29 cellular contexts compared by ENCODE assay signal in genomic region chr6:34106900-34107299, GRCh38. TPM values are rescaled to one million over a fixed set of nuclear protein-coding genes. Genes with fewer than 3 reads are reported as not detected.
"Had no signal": no experiment of that assay in that cellular context is flagged by ENCODE, and none has a peak within 500 bp of the region (broad histone marks: within the 10 kb centered on the region; RNA-seq: fewer than 3 reads in every experiment).

No MANE protein-coding gene starts in this region.

- H3K36me3 ChIP-seq: ovary, right lobe of liver, sigmoid colon, suprapubic skin, tibial artery, transverse colon, upper lobe of right lung, uterus had no signal

- H3K4me3 ChIP-seq: ovary, psoas muscle, right lobe of liver, sigmoid colon, suprapubic skin, testis, tibial artery, transverse colon, upper lobe of right lung, uterus had no signal

- H3K4me3 Mint-ChIP-seq: naive thymus-derived CD8-positive, alpha-beta T cell; natural killer cell treated with Interleukin-12 subunit alpha and Interleukin-12 subunit beta and Interleukin-15 and Interleukin-18, amount 100 ng/mL, for 72 hours; nephron progenitor cell; neural crest cell; stimulated activated memory B cell treated with anti-CD40 and anti-IgM and Interleukin-4, amounts not matched to agents 10 μg/mL and 1 μg/mL and 100 μg/mL, for 72 hours; stimulated activated naive CD8-positive, alpha-beta T cell treated with anti-CD3 and anti-CD28 coated beads, Interleukin-15, amount 100 ng/mL, for 72 hours; type B pancreatic cell had no signal

- H3K36me3 Mint-ChIP-seq: naive thymus-derived CD8-positive, alpha-beta T cell; natural killer cell treated with Interleukin-12 subunit alpha and Interleukin-12 subunit beta and Interleukin-15 and Interleukin-18, amount 100 ng/mL, for 72 hours; stimulated activated memory B cell treated with anti-CD40 and anti-IgM and Interleukin-4, amounts not matched to agents 10 μg/mL and 1 μg/mL and 100 μg/mL, for 72 hours; type B pancreatic cell had no signal

- H3K9ac ChIP-seq: parathyroid adenoma had no signal

- DNase-seq: naive thymus-derived CD8-positive, alpha-beta T cell; nephron progenitor cell; occipital lobe; ovary; posterior cingulate gyrus; psoas muscle; right lobe of liver; sigmoid colon; small intestine; stimulated activated CD4-positive, alpha-beta T cell treated with anti-CD3 and anti-CD28 coated beads, Interleukin-15, amount 100 ng/mL, for 24 hours; stimulated activated CD4-positive, alpha-beta T cell treated with anti-CD3 and anti-CD28 coated beads, Interleukin-2, amount 100 ng/mL, for 24 hours; stimulated activated CD4-positive, alpha-beta T cell treated with anti-CD3 and anti-CD28 coated beads, Interleukin-2, amount 100 ng/mL, for 48 hours; stimulated activated CD4-positive, alpha-beta T cell treated with anti-CD3 and anti-CD28 coated beads, Interleukin-4, amount 100 ng/mL, for 24 hours; stimulated activated naive CD4-positive, alpha-beta T cell; stimulated activated naive CD8-positive, alpha-beta T cell treated with anti-CD3 and anti-CD28 coated beads, Interleukin-15, amount 100 ng/mL, for 72 hours; stimulated activated naive CD8-positive, alpha-beta T cell treated with anti-CD3 and anti-CD28 coated beads, Interleukin-15, Interleukin-2, amounts not matched to agents 100 U/mL and 50 U/mL, for 24 hours; testis; tibial artery; transverse colon; upper lobe of right lung; uterus had no signal

- H3K27ac ChIP-seq: ovary, parathyroid adenoma, psoas muscle, right lobe of liver, sigmoid colon, suprapubic skin, testis, tibial artery, transverse colon, upper lobe of right lung, uterus had no signal

- H3K9me3 Mint-ChIP-seq: naive thymus-derived CD8-positive, alpha-beta T cell; natural killer cell treated with Interleukin-12 subunit alpha and Interleukin-12 subunit beta and Interleukin-15 and Interleukin-18, amount 100 ng/mL, for 72 hours; nephron progenitor cell; neural crest cell; stimulated activated memory B cell treated with anti-CD40 and anti-IgM and Interleukin-4, amounts not matched to agents 10 μg/mL and 1 μg/mL and 100 μg/mL, for 72 hours; stimulated activated naive CD8-positive, alpha-beta T cell treated with anti-CD3 and anti-CD28 coated beads, Interleukin-15, amount 100 ng/mL, for 72 hours; type B pancreatic cell had no signal

- H3K27me3 ChIP-seq: ovary, right lobe of liver, testis, upper lobe of right lung, uterus had no signal

- H3K4me1 Mint-ChIP-seq: neural crest cell; stimulated activated memory B cell treated with anti-CD40 and anti-IgM and Interleukin-4, amounts not matched to agents 10 μg/mL and 1 μg/mL and 100 μg/mL, for 72 hours; stimulated activated naive CD8-positive, alpha-beta T cell treated with anti-CD3 and anti-CD28 coated beads, Interleukin-15, amount 100 ng/mL, for 72 hours had no signal

- H3K4me1 ChIP-seq: parathyroid adenoma, psoas muscle, right lobe of liver, sigmoid colon, suprapubic skin, testis, tibial artery, transverse colon, upper lobe of right lung, uterus had no signal

- H2AFZ ChIP-seq: parathyroid adenoma had no signal

- H3K27ac Mint-ChIP-seq: natural killer cell treated with Interleukin-12 subunit alpha and Interleukin-12 subunit beta and Interleukin-15 and Interleukin-18, amount 100 ng/mL, for 72 hours; nephron progenitor cell; progenitor cell of endocrine pancreas; stimulated activated memory B cell treated with anti-CD40 and anti-IgM and Interleukin-4, amounts not matched to agents 10 μg/mL and 1 μg/mL and 100 μg/mL, for 72 hours; stimulated activated naive CD8-positive, alpha-beta T cell treated with anti-CD3 and anti-CD28 coated beads, Interleukin-15, amount 100 ng/mL, for 72 hours; type B pancreatic cell had no signal

- H3K9me3 ChIP-seq: ovary, psoas muscle, right lobe of liver, sigmoid colon, suprapubic skin, testis, tibial artery, transverse colon, upper lobe of right lung, uterus had no signal

RNA-seq across cellular contexts. Expression of gene GRM4, which starts 39.0 kb away (rescaled TPM):
- total RNA-seq: naive thymus-derived CD8-positive, alpha-beta T cell; natural killer cell treated with Interleukin-12 subunit alpha and Interleukin-12 subunit beta and Interleukin-15 and Interleukin-18, amount 100 ng/mL, for 72 hours; neural crest cell; right cardiac atrium; right lobe of liver; suprapubic skin; transverse colon had no signal
- polyA plus RNA-seq: naive thymus-derived CD8-positive, alpha-beta T cell; right cardiac atrium had no signal
